ENCODE assay signal across 9 cellular contexts in the genomic region with DNA sequence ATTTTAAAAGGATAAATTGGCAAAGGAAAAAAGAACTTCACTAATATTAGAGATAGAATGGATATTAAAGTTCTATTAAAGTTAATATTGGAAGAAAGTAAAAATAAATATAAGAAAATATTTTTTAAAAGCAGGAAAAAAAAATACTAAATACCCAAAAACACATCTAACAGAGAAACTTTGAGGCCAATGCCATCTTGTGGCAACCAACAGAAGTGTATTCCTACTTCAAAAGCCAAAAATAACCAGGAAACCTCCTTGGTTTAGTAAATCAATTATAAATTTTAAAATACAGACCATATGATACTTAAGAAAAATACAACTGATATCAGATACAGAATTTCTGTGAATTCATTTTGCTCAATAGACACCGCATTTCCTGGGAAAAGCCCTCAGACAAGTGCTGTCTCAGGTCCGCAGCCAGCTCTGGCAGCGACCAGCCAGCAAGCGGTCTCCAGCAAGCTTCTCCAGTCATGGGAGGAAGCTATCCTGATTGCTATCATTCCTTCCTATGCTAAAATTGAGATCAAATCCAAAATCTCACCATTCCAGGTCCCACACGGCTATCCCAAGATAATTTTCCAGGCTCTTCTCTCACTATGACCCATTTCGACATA.
DNase-seq lines count a peak whose midpoint lies in the region; ATAC-seq, FAIRE-seq and TF ChIP-seq lines count a peak whose summit lies in the region.
"Had no signal": no experiment of that assay in that cellular context is flagged by ENCODE, and none has a peak within 500 bp of the region (broad histone marks: within the 10 kb centered on the region; RNA-seq: fewer than 3 reads in every experiment).

No MANE protein-coding gene starts in this region.

- H3K9ac ChIP-seq in MM.1S (ENCODE audit: low read length), result no peak overlapping the region

- no peak overlapping the region for H3K27ac Mint-ChIP-seq in neural crest cell (ENCODE audit: unreplicated experiment)
- H3K27ac Mint-ChIP-seq in activated T-cell treated with anti-CD3 and anti-CD28 coated beads, Interleukin-2, amount 50 U/mL, for 24 hours, result no peak overlapping the region

- H3K27me3 ChIP-seq in MM.1S (replicated peaks; ENCODE audit: insufficient read depth, low read length), result no peaks in the 10 kb centered on the region

- TF ChIP-seq CTCF in MM.1S (IDR thresholded peaks at IDR 0.05; ENCODE audit: low read length) (peak; percentile 36), neural crest cell (conservative IDR thresholded peaks at IDR 0.05) (peak; percentile 68)

- H3K4me1 Mint-ChIP-seq in neural crest cell, result no peaks in the 10 kb centered on the region
- H3K4me1 Mint-ChIP-seq in activated T-cell treated with anti-CD3 and anti-CD28 coated beads, Interleukin-2, amount 50 U/mL, for 24 hours (ENCODE audit: low read depth), result no peaks in the 10 kb centered on the region
- peaks cover 8% of the 10 kb centered on the region for H3K4me1 Mint-ChIP-seq in activated T-cell treated with anti-CD3 and anti-CD28 coated beads, Interleukin-2, amount 50 U/mL, for 4 hours (ENCODE audit: low read depth)

- DNase-seq in DMS114 treated with DMSO at 0.1 percent for 48 hours (lab: John Stamatoyannopoulos, UW; ENCODE audit: unreplicated experiment) (peak; percentile 15), MM.1S (peak; percentile 22), neural crest cell (ENCODE audit: low read depth, low spot score) (no peak), H4 (ENCODE audit: low spot score) (no peak)
- DNase-seq in activated T-cell treated with anti-CD3 and anti-CD28 coated beads, Interleukin-2, amount 50 U/mL, for 24 hours, result no peak
- DNase-seq in activated T-cell treated with anti-CD3 and anti-CD28 coated beads, Interleukin-2, amount 50 U/mL, for 4 hours, result no peak

- ATAC-seq in GM21737 (IDR thresholded peaks at IDR 0.05; ENCODE audit: unreplicated experiment), result no peak
- no peak for ATAC-seq in activated T-cell treated with anti-CD3 and anti-CD28 coated beads, Interleukin-2, amount 50 U/mL, for 4 hours

- peak; percentile 21 for FAIRE-seq in colon (lab: Jason Lieb, UNC)

- no peaks in the 10 kb centered on the region for H3K9me2 ChIP-seq in MM.1S (replicated peaks; ENCODE audit: insufficient read depth, low read length)

- H3K4me3 Mint-ChIP-seq in neural crest cell, result no peak overlapping the region
- no peak overlapping the region for H3K4me3 Mint-ChIP-seq in activated T-cell treated with anti-CD3 and anti-CD28 coated beads, Interleukin-2, amount 50 U/mL, for 24 hours
- no peak overlapping the region for H3K4me3 Mint-ChIP-seq in activated T-cell treated with anti-CD3 and anti-CD28 coated beads, Interleukin-2, amount 50 U/mL, for 4 hours

- H2AFZ ChIP-seq in MM.1S (ENCODE audit: low read length), result no peak overlapping the region

- H4K20me1 ChIP-seq in MM.1S (ENCODE audit: insufficient read depth, low read length), result no peaks in the 10 kb centered on the region

- H3K79me2 ChIP-seq in MM.1S (ENCODE audit: low read length), result no peaks in the 10 kb centered on the region

- H3K9me3 ChIP-seq in MM.1S (replicated peaks; ENCODE audit: insufficient read depth, low read length), result no peaks in the 10 kb centered on the region

- no peak overlapping the region for H3K4me2 ChIP-seq in MM.1S (ENCODE audit: low read depth, low read length)

- no peaks in the 10 kb centered on the region; the same call in 1 of the 2 replicates for H3F3A ChIP-seq in MM.1S (ENCODE audit: insufficient read depth, low read length)

- H3K4me1 ChIP-seq in MM.1S (ENCODE audit: low read length), result no peaks in the 10 kb centered on the region

- no peak overlapping the region for H3K27ac ChIP-seq in MM.1S (ENCODE audit: low read length)
- H3K27ac ChIP-seq: SK-N-MC had no signal

- H3K36me3 ChIP-seq in MM.1S (replicated peaks; ENCODE audit: insufficient read depth, low read length), result no peaks in the 10 kb centered on the region

- H3K27me3 Mint-ChIP-seq in neural crest cell (ENCODE audit: low read depth), result no peaks in the 10 kb centered on the region
- no peaks in the 10 kb centered on the region for H3K27me3 Mint-ChIP-seq in activated T-cell treated with anti-CD3 and anti-CD28 coated beads, Interleukin-2, amount 50 U/mL, for 24 hours
- H3K27me3 Mint-ChIP-seq in activated T-cell treated with anti-CD3 and anti-CD28 coated beads, Interleukin-2, amount 50 U/mL, for 4 hours (ENCODE audit: low read depth), result no peaks in the 10 kb centered on the region

- H3K36me3 Mint-ChIP-seq in neural crest cell (ENCODE audit: low read depth), result no peaks in the 10 kb centered on the region
- peaks cover 25% of the 10 kb centered on the region for H3K36me3 Mint-ChIP-seq in activated T-cell treated with anti-CD3 and anti-CD28 coated beads, Interleukin-2, amount 50 U/mL, for 24 hours (ENCODE audit: low read depth)
- H3K36me3 Mint-ChIP-seq in activated T-cell treated with anti-CD3 and anti-CD28 coated beads, Interleukin-2, amount 50 U/mL, for 4 hours (ENCODE audit: insufficient read depth), result peaks cover 13% of the 10 kb centered on the region

- no peaks in the 10 kb centered on the region for H3K9me3 Mint-ChIP-seq in neural crest cell
- no peaks in the 10 kb centered on the region for H3K9me3 Mint-ChIP-seq in activated T-cell treated with anti-CD3 and anti-CD28 coated beads, Interleukin-2, amount 50 U/mL, for 24 hours
- H3K9me3 Mint-ChIP-seq in activated T-cell treated with anti-CD3 and anti-CD28 coated beads, Interleukin-2, amount 50 U/mL, for 4 hours, result no peaks in the 10 kb centered on the region

- no peak overlapping the region for H3K4me3 ChIP-seq in MM.1S (ENCODE audit: low read length)
- H3K4me3 ChIP-seq: SK-N-MC had no signal

Comparison
In these comparisons a context has a peak if more than half of its experiments do, and no peak if none do; other contexts are left out.
1. DNase-seq: peak in DMS114 treated with DMSO at 0.1 percent for 48 hours (single experiment) and MM.1S (single experiment); none in neural crest cell (single experiment), activated T-cell treated with anti-CD3 and anti-CD28 coated beads, Interleukin-2, amount 50 U/mL, for 24 hours (single experiment), H4 (single experiment) and activated T-cell treated with anti-CD3 and anti-CD28 coated beads, Interleukin-2, amount 50 U/mL, for 4 hours (single experiment).